ENCODE assay signal across 6 cellular contexts in the genomic region with DNA sequence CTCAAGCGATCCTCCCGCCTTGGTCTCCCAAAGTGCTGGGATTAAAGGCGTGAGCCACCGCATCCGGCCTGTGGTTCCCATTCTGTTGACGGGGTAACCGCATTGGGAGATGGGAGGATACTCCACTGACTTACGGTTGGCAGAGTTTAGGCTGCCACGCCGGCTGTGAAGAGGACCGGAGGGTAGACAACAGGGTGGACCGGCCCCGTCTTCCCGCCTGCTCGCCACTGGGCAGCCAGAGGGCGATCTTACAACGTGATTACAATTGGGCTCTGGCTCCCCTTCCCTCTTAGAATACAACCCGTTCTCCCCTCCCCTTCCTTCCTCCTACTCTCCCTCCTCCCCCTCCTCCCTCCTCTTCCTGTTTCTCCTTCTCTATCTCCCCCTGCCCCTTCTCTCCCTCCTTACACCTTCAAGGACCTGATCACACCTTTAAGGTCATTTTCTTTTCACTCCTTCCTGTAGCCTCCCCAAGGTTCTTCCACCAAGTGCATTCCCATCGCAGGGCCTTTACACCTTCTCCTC. TPM values are rescaled to one million over a fixed set of nuclear protein-coding genes. Genes with fewer than 3 reads are reported as not detected.
DNase-seq lines count a peak whose midpoint lies in the region; ATAC-seq, FAIRE-seq and TF ChIP-seq lines count a peak whose summit lies in the region.

No MANE protein-coding gene starts in this region.

- H3K9me3 Mint-ChIP-seq in MCF 10A (ENCODE audit: unreplicated experiment) (no peaks in the 10 kb centered on the region), nephron progenitor cell (peaks cover 6% of the 10 kb centered on the region)

- H3K27me3 Mint-ChIP-seq in MCF 10A (ENCODE audit: insufficient read depth, unreplicated experiment), result no peaks in the 10 kb centered on the region
- H3K27me3 Mint-ChIP-seq in nephron progenitor cell (ENCODE audit: low read depth, poor library complexity), result peaks cover 4% of the 10 kb centered on the region

- no peak for TF ChIP-seq POLR2A in GM12891 (IDR thresholded peaks at IDR 0.05; ENCODE audit: low read depth, low read length)

- peak overlapping the region; percentile 54 for H3K27ac Mint-ChIP-seq in MCF 10A (ENCODE audit: low read depth, unreplicated experiment)
- peak overlapping the region; percentile 64 for H3K27ac Mint-ChIP-seq in nephron progenitor cell

- intact Hi-C loops in MCF 10A (cut with micrococcal nuclease), result loop anchor here (1.0 to 10.0 kb wide), 3 partner anchors 71 to 460 kb away; a partner anchor contains a TSS

- H3K4me1 Mint-ChIP-seq in MCF 10A (ENCODE audit: insufficient read depth, unreplicated experiment) (peaks cover 10% of the 10 kb centered on the region), nephron progenitor cell (peaks cover 23% of the 10 kb centered on the region)

- no peaks in the 10 kb centered on the region for H3K36me3 Mint-ChIP-seq in MCF 10A (ENCODE audit: insufficient read depth, unreplicated experiment)
- peaks cover 12% of the 10 kb centered on the region for H3K36me3 Mint-ChIP-seq in nephron progenitor cell (ENCODE audit: low read depth)

- POLR2A ChIA-PET in MCF 10A (lab: Yijun Ruan, JAX), result interaction anchor here (0.6 to 1.0 kb wide), 4 partner anchors 25 to 423 kb away, joined by 3 read pairs; a partner anchor contains a TSS

- peak; percentile 63 for TF ChIP-seq CTCF in MCF 10A (IDR thresholded peaks at IDR 0.05; ENCODE audit: unreplicated experiment)
- peak; percentile 45 for TF ChIP-seq CTCF in nephron progenitor cell (IDR thresholded peaks at IDR 0.05)

- DNase-seq in GM12891 (ENCODE audit: insufficient read length, low spot score) (no peak), RPMI8226 (peak; percentile 56), MCF 10A (ENCODE audit: unreplicated experiment) (peak; percentile 71), nephron progenitor cell (peak; percentile 50)

- BruUV-seq in MCF 10A (replicated peaks; lab: Mats Ljungman, UMichigan), result no TSS peak

- FAIRE-seq in GM12891 (lab: Jason Lieb, UNC), result peak; percentile 99

- no peak for ATAC-seq in HG02852 (IDR thresholded peaks at IDR 0.05; ENCODE audit: unreplicated experiment)
- no peak for ATAC-seq in GM21576 (IDR thresholded peaks at IDR 0.05; ENCODE audit: unreplicated experiment)

- CTCF ChIA-PET in MCF 10A (lab: Yijun Ruan, JAX), result interaction anchor here (0.6 to 3.6 kb wide), 7 partner anchors 9 to 687 kb away, joined by 3 to 32 read pairs (median 3); a partner anchor contains a TSS

- H3K4me3 Mint-ChIP-seq in MCF 10A (ENCODE audit: unreplicated experiment) (peak overlapping the region; percentile 57), nephron progenitor cell (no peak overlapping the region)

TF ChIP-seq in GM12891, 5 proteins besides CTCF, POLR2A, EP300 and RAD21:
- TF ChIP-seq POU2F2 (IDR thresholded peaks at IDR 0.05; ENCODE audit: low read depth, low read length) (no peak), SPI1 (IDR thresholded peaks at IDR 0.05; ENCODE audit: low read depth, low read length) (peak; percentile 23; the same call in 1 of the 2 replicates)

RNA-seq across cellular contexts. Expression of a gene that starts 1.0 kb away (rescaled TPM):
- polyA plus RNA-seq in GM12891 (2012; ENCODE audit: low read depth, missing spikeins), result 0.74 TPM
- 0.37 TPM in 1 of 2 replicates, not detected in the other for total RNA-seq in MCF 10A (2022)

RNA-seq across cellular contexts. Expression of a gene that starts 10.5 kb away (rescaled TPM):
- 356 TPM for polyA plus RNA-seq in GM12891 (2012; ENCODE audit: low read depth, missing spikeins)
- 19.6 and 24.8 TPM in 2 replicates for total RNA-seq in MCF 10A (2022)

RNA-seq across cellular contexts. Expression of a gene that starts 17.8 kb away (rescaled TPM):
- 0.28 TPM for polyA plus RNA-seq in GM12891 (2012; ENCODE audit: low read depth, missing spikeins)
- not detected in 2 replicates for total RNA-seq in MCF 10A (2022)

RNA-seq across cellular contexts. Expression of a gene that starts 24.9 kb away (rescaled TPM):
- 23.3 TPM for polyA plus RNA-seq in GM12891 (2012; ENCODE audit: low read depth, missing spikeins)
- 47.7 and 51.1 TPM in 2 replicates for total RNA-seq in MCF 10A (2022)

RNA-seq across cellular contexts. Expression of a gene that starts 53.5 kb away (rescaled TPM):
- polyA plus RNA-seq in GM12891 (2012; ENCODE audit: low read depth, missing spikeins), result 0.05 TPM
- not detected in 2 replicates for total RNA-seq in MCF 10A (2022)
